29 cellular contexts compared by ENCODE assay signal in genomic region chr2:124039032-124039431, GRCh38. TPM values are rescaled to one million over a fixed set of nuclear protein-coding genes. Genes with fewer than 3 reads are reported as not detected.
A peak's percentile ranks its signal among the peaks of the same experiment; 100 is the strongest.
DNase-seq lines count a peak whose midpoint lies in the region; ATAC-seq, FAIRE-seq and TF ChIP-seq lines count a peak whose summit lies in the region.
"Had no signal": no experiment of that assay in that cellular context is flagged by ENCODE, and none has a peak within 500 bp of the region (broad histone marks: within the 10 kb centered on the region; RNA-seq: fewer than 3 reads in every experiment).

No MANE protein-coding gene starts in this region.

- peak overlapping the region; percentile 55 for H4K91ac ChIP-seq in H1 (replicated peaks; ENCODE audit: insufficient read length, low read length)

- H2BK20ac ChIP-seq in H1 (ENCODE audit: low read length) = no peak overlapping the region

- no peak overlapping the region for H3K14ac ChIP-seq in H1 (ENCODE audit: insufficient read length)

- no peak overlapping the region for H2AK5ac ChIP-seq in H1 (ENCODE audit: low read depth, low read length)

- H3K27me3 ChIP-seq in GM23338 (ENCODE audit: insufficient read depth) (no peaks in the 10 kb centered on the region), Karpas-422 (ENCODE audit: low read length) (no peaks in the 10 kb centered on the region), H1 (replicated peaks in 1 of 4; ENCODE audit: control insufficient read depth in 3 of 4, extremely low read depth in 1 of 4, insufficient read depth in 3 of 4, low read length in 3 of 4) (no peaks in the 10 kb centered on the region), left lung (no peaks in the 10 kb centered on the region)
- H3K27me3 ChIP-seq: BE2C, BLaER1 had no signal

- no peaks in the 10 kb centered on the region for H3F3A ChIP-seq in GM23338 (replicated peaks; ENCODE audit: low read depth)

- H3K27ac Mint-ChIP-seq in GM23338 = no peak overlapping the region
- H3K27ac Mint-ChIP-seq: CD14-positive monocyte; CD4-positive, alpha-beta memory T cell; CD8-positive, alpha-beta memory T cell had no signal

- H2BK5ac ChIP-seq in H1 (ENCODE audit: low read depth, low read length) = no peak overlapping the region

- ATAC-seq in GM23338 (no peak), left lung (no peak)

- H3K4me1 ChIP-seq in GM23338 (ENCODE audit: insufficient read depth) (peaks cover 18% of the 10 kb centered on the region), Karpas-422 (ENCODE audit: low read length) (peaks cover 64% of the 10 kb centered on the region), H1 (replicated peaks in 1 of 4; ENCODE audit: control insufficient read depth in 3 of 4, insufficient read depth in 4 of 4, low read length in 3 of 4) (peaks cover 0 to 9% (median 3%) of the 10 kb centered on the region in 4 experiments; a peak in 5 of 7 replicates), left lung (no peaks in the 10 kb centered on the region)
- H3K4me1 ChIP-seq: BE2C had no signal

- H4K5ac ChIP-seq in H1 (ENCODE audit: insufficient read length, low read depth, low read length) = no peak overlapping the region

- H3K4me3 Mint-ChIP-seq in GM23338 = no peak overlapping the region
- H3K4me3 Mint-ChIP-seq: CD14-positive monocyte; CD4-positive, alpha-beta memory T cell; CD4-positive, CD25-positive, alpha-beta regulatory T cell; CD8-positive, alpha-beta memory T cell had no signal

- H3K9me3 Mint-ChIP-seq in GM23338 = no peaks in the 10 kb centered on the region; the same call in 2 of the 3 replicates

- FAIRE-seq in H1 (lab: Jason Lieb, UNC) = no peak
- FAIRE-seq: A204.1, GM12891, GM19239 had no signal

- no peak overlapping the region for H3K18ac ChIP-seq in H1 (ENCODE audit: extremely low read depth, low read length)

- no peaks in the 10 kb centered on the region; the same call in 2 of the 3 replicates for H3K36me3 Mint-ChIP-seq in GM23338 (ENCODE audit: low read depth)
- H3K36me3 Mint-ChIP-seq: CD14-positive monocyte; CD4-positive, alpha-beta memory T cell; CD4-positive, CD25-positive, alpha-beta regulatory T cell; CD8-positive, alpha-beta memory T cell had no signal

- peaks cover 2% of the 10 kb centered on the region for H3K27me3 Mint-ChIP-seq in GM23338 (ENCODE audit: insufficient read depth, low read depth, poor library complexity)
- H3K27me3 Mint-ChIP-seq: CD4-positive, alpha-beta memory T cell; CD4-positive, CD25-positive, alpha-beta regulatory T cell; CD8-positive, alpha-beta memory T cell had no signal

- H3K4ac ChIP-seq in H1 (replicated peaks; ENCODE audit: insufficient read length, low read depth, low read length) = no peak overlapping the region

- H3K23me2 ChIP-seq in H1 (ENCODE audit: low read depth, low read length) = no peaks in the 10 kb centered on the region; the same call in 1 of the 2 replicates

- H3K4me2 ChIP-seq in GM23338 = 0 out of 2 replicates have a peak overlapping the region, but pooled peaks have one; percentile 19
- peak overlapping the region; percentile 63 for H3K4me2 ChIP-seq in Karpas-422 (ENCODE audit: low read depth, low read length, poor library complexity, severe bottlenecking)
- H3K4me2 ChIP-seq in H1 (ENCODE audit: insufficient read depth in 1 of 2, low read depth in 2 of 2, low read length in 2 of 2) = no peak overlapping the region
- H3K4me2 ChIP-seq: BLaER1 had no signal

- POLR2A ChIA-PET in H1 (lab: Charles Lee; ENCODE audit: partially characterized antibody) = no interaction called here

- CTCF ChIA-PET in H1 (lab: Charles Lee; ENCODE audit: partially characterized antibody) = interaction anchor here (3.2 kb wide), 1 partner anchor 11 kb away, joined by 12 read pairs; no protein-coding TSS in a partner anchor

- H2AFZ ChIP-seq in GM23338 (no peak overlapping the region), Karpas-422 (ENCODE audit: low read length) (0 out of 2 replicates have a peak overlapping the region, but pooled peaks have one; percentile 14), H1 (ENCODE audit: low read length) (no peak overlapping the region)

- TF ChIP-seq CTCF in GM23338 (conservative IDR thresholded peaks at IDR 0.05; ENCODE audit: low read depth in 2 of 2) = no peak
- no peak for TF ChIP-seq CTCF in H1 (IDR thresholded peaks at IDR 0.05; ENCODE audit: control extremely low read depth in 1 of 3, insufficient read depth in 1 of 3, low read depth in 1 of 3, low read length in 3 of 3)
- no peak for TF ChIP-seq CTCF in left lung (IDR thresholded peaks at IDR 0.05)

- H3K9ac ChIP-seq in Karpas-422 (ENCODE audit: low read length) (no peak overlapping the region), H1 (replicated peaks in 1 of 4; ENCODE audit: extremely low read depth in 1 of 4, low read depth in 3 of 4, low read length in 3 of 4) (no peak overlapping the region)
- H3K9ac ChIP-seq: BLaER1 had no signal

- H3K79me2 ChIP-seq in GM23338 (replicated peaks; ENCODE audit: insufficient read depth) (no peaks in the 10 kb centered on the region), Karpas-422 (ENCODE audit: low read length) (no peaks in the 10 kb centered on the region), H1 (ENCODE audit: control insufficient read depth in 1 of 2, insufficient read depth in 2 of 2, low read length in 2 of 2) (no peaks in the 10 kb centered on the region)

- no peak for TF ChIP-seq EP300 in H1 (IDR thresholded peaks at IDR 0.05; ENCODE audit: borderline replicate concordance in 1 of 2, low read depth in 2 of 2, low read length in 2 of 2)

- no peak overlapping the region for H3K23ac ChIP-seq in H1 (ENCODE audit: insufficient read length)

- H3K79me1 ChIP-seq in H1 (ENCODE audit: low read depth, low read length) = no peaks in the 10 kb centered on the region

- no peaks in the 10 kb centered on the region for H4K20me1 ChIP-seq in GM23338 (replicated peaks; ENCODE audit: insufficient read depth)
- H4K20me1 ChIP-seq in Karpas-422 (ENCODE audit: insufficient read depth, low read depth, low read length) = no peaks in the 10 kb centered on the region
- H4K20me1 ChIP-seq in H1 (replicated peaks in 1 of 2; ENCODE audit: control insufficient read depth in 1 of 2, insufficient read depth in 2 of 2, low read length in 2 of 2) = no peaks in the 10 kb centered on the region
- H4K20me1 ChIP-seq: BLaER1 had no signal

- H2BK15ac ChIP-seq in H1 (ENCODE audit: low read length) = no peak overlapping the region

- peaks cover 16% of the 10 kb centered on the region for H3K9me2 ChIP-seq in GM23338 (ENCODE audit: insufficient read depth)
- H3K9me2 ChIP-seq in Karpas-422 (replicated peaks; ENCODE audit: insufficient read depth, low read length) = no peaks in the 10 kb centered on the region

- H3K27ac ChIP-seq in GM23338 (ENCODE audit: low read depth) = no peak overlapping the region
- peak overlapping the region; percentile 82 for H3K27ac ChIP-seq in Karpas-422 (ENCODE audit: low read length)
- no peak overlapping the region for H3K27ac ChIP-seq in H1 (ENCODE audit: low read depth, low read length)
- H3K27ac ChIP-seq in left lung = no peak overlapping the region
- H3K27ac ChIP-seq: BLaER1 had no signal

- intact Hi-C loops in left lung (cut with DNase I) = no loop called here

- H3K9me3 ChIP-seq in Karpas-422 (ENCODE audit: low read length) = no peaks in the 10 kb centered on the region
- H3K9me3 ChIP-seq in H1 (ENCODE audit: insufficient read depth in 2 of 2, low read depth in 1 of 2, low read length in 1 of 2) = no peaks in the 10 kb centered on the region
- H3K9me3 ChIP-seq in left lung = no peaks in the 10 kb centered on the region
- H3K9me3 ChIP-seq: BE2C, BLaER1 had no signal

- H2BK120ac ChIP-seq in H1 (replicated peaks; ENCODE audit: low read depth, low read length) = no peak overlapping the region

- no peak for TF ChIP-seq RAD21 in H1 (IDR thresholded peaks at IDR 0.05 in 1 of 2, conservative IDR thresholded peaks at IDR 0.05 in 1 of 2; ENCODE audit: low read depth in 2 of 2, low read length in 2 of 2)

- H3K4me1 Mint-ChIP-seq in GM23338 = peaks cover 9% of the 10 kb centered on the region
- H3K4me1 Mint-ChIP-seq: CD14-positive monocyte; CD4-positive, alpha-beta memory T cell; CD4-positive, CD25-positive, alpha-beta regulatory T cell; CD8-positive, alpha-beta memory T cell had no signal

- H3K4me3 ChIP-seq in GM23338 (no peak overlapping the region), Karpas-422 (ENCODE audit: low read length) (no peak overlapping the region), H1 (ENCODE audit: extremely low read depth in 1 of 4, insufficient read depth in 2 of 4, low read depth in 3 of 4, low read length in 4 of 4) (no peak overlapping the region), left lung (no peak overlapping the region)
- H3K4me3 ChIP-seq: BLaER1 had no signal

- DNase-seq in DMS79 treated with DMSO at 0.1 percent for 48 hours (lab: John Stamatoyannopoulos, UW) = peak; percentile 44
- DNase-seq in DMS79 (lab: John Stamatoyannopoulos, UW) = no peak
- DNase-seq in GM23338 (ENCODE audit: low spot score) = peak; percentile 4
- no peak for DNase-seq in Karpas-422
- no peak for DNase-seq in H1 (ENCODE audit: low read depth in 1 of 2, low spot score in 2 of 2)
- no peak for DNase-seq in activated T-cell treated with anti-CD3 and anti-CD28 coated beads for 4 hours
- DNase-seq in left lung = no peak
- DNase-seq in effector CD8-positive, alpha-beta T cell (lab: John Stamatoyannopoulos, UW) = no peak
- DNase-seq: 8988T; ACHN; BE2C; C1 segment of cervical spinal cord; CD4-positive, alpha-beta memory T cell; CD4-positive, CD25-positive, alpha-beta regulatory T cell; CD8-positive, alpha-beta memory T cell; COR-L47; DMS 273 treated with DMSO at 0.1 percent for 48 hours; DND-41; EL; GDM1 had no signal

- H3K36me3 ChIP-seq in GM23338 (ENCODE audit: insufficient read depth) (no peaks in the 10 kb centered on the region), Karpas-422 (ENCODE audit: insufficient read depth, low read length) (no peaks in the 10 kb centered on the region), H1 (ENCODE audit: control insufficient read depth in 2 of 4, insufficient read depth in 4 of 4, low read length in 3 of 4) (no peaks in the 10 kb centered on the region), left lung (no peaks in the 10 kb centered on the region)
- H3K36me3 ChIP-seq: BE2C, BLaER1 had no signal

- no peak overlapping the region for H2BK12ac ChIP-seq in H1 (ENCODE audit: low read depth, low read length)

- WGBS in H1 (ENCODE audit: extremely low coverage in 1 of 2, insufficient coverage in 1 of 2, insufficient read length in 1 of 2, insufficient replicate concordance in 2 of 2, low coverage in 1 of 2, low lambda C conversion rate in 2 of 2, missing lambda C conversion rate in 1 of 2), 2 experiments = 40% methylated on average over 2 of the region's 2 CpGs; no CpG with 5 or more reads in 1 of the 2 experiments

- H3K56ac ChIP-seq in H1 (replicated peaks; ENCODE audit: insufficient read length, low read depth, low read length) = no peak overlapping the region

- no peak overlapping the region for H4K8ac ChIP-seq in H1 (ENCODE audit: extremely low read depth, insufficient read depth, low read length)

- TF ChIP-seq POLR2A in H1 (IDR thresholded peaks at IDR 0.05; ENCODE audit: control extremely low read depth in 1 of 2, low read depth in 2 of 2, low read length in 2 of 2) = no peak

RNA-seq across cellular contexts. Expression of gene CNTNAP5, which starts 13.9 kb away (rescaled TPM):
- 0.08 and 0.49 TPM in 2 replicates for total RNA-seq in GM23338 (2014; rRNA removed; shearing (Covaris generic))
- 0.50 and 0.57 TPM in 2 replicates for polyA plus RNA-seq in GM23338 (2016; fragmentation: Nextera tagmentation; extraction: Ambion mirVana)
- total RNA-seq in Karpas-422 (2014; rRNA removed; shearing (Covaris generic); ENCODE audit: low replicate concordance) = 0.25 and 0.78 TPM in 2 replicates
- total RNA-seq in H1 (2021; fragmentation: NEBNext Ultra II Directional; extraction: Animal tissue kit (Norgen Biotek cat#: 25700)) = 0.17 and 0.76 TPM in 2 replicates
- 0.11 and 0.13 TPM in 2 replicates for polyA plus RNA-seq in H1 (2011; rRNA removed)
- polyA plus RNA-seq in H1 (2011; cell fraction: cytosol; rRNA removed) = 0.14 TPM
- polyA plus RNA-seq in H1 (2011; cell fraction: nucleus; rRNA removed) = 0.20 TPM
- 0.08 to 0.47 TPM (median 0.09 TPM) in 4 replicates for polyA plus RNA-seq in H1 (2012, experiment 1 of 2)
- polyA plus RNA-seq in H1 (2012, experiment 2 of 2) = not detected
- polyA plus RNA-seq in H1 (2013, experiment 1 of 2) = 0.10 TPM
- 0.09 TPM for polyA plus RNA-seq in H1 (2013, experiment 2 of 2)
- 0.98 and 1.6 TPM in 2 replicates for polyA minus RNA-seq in H1 (2011; rRNA and poly(A)+ RNA removed)
- 0.22 TPM for polyA minus RNA-seq in H1 (2011; cell fraction: cytosol; rRNA and poly(A)+ RNA removed)
- 1.3 TPM for polyA minus RNA-seq in H1 (2011; cell fraction: nucleus; rRNA and poly(A)+ RNA removed)
- not detected for total RNA-seq in left lung
- total RNA-seq: A673; CD4-positive, alpha-beta memory T cell; CD4-positive, CD25-positive, alpha-beta regulatory T cell; CD8-positive, alpha-beta memory T cell; Daoy; G401 had no signal
- polyA plus RNA-seq: AG04450; CD14-positive monocyte; CD4-positive, alpha-beta memory T cell; CD4-positive, CD25-positive, alpha-beta regulatory T cell; CD8-positive, alpha-beta memory T cell had no signal

Comparison
In these comparisons a context has a peak if more than half of its experiments do, and no peak if none do; other contexts are left out.
1. DNase-seq: peak in DMS79 treated with DMSO at 0.1 percent for 48 hours (single experiment) and GM23338 (single experiment); none in DMS79 (single experiment), Karpas-422 (single experiment), H1 (0 of 2), activated T-cell treated with anti-CD3 and anti-CD28 coated beads for 4 hours (single experiment), left lung (0 of 2) and effector CD8-positive, alpha-beta T cell (single experiment).
2. H3K4me2 ChIP-seq: peak in GM23338 (single experiment) and Karpas-422 (single experiment); none in H1 (0 of 2).